In genomic region chr6:148697895-148698440, GRCh38 we compare ENCODE assay signal across 25 cellular contexts. TPM values are rescaled to one million over a fixed set of nuclear protein-coding genes. Genes with fewer than 3 reads are reported as not detected.
DNase-seq lines count a peak whose midpoint lies in the region; ATAC-seq and TF ChIP-seq lines count a peak whose summit lies in the region.
"Had no signal": no experiment of that assay in that cellular context is flagged by ENCODE, and none has a peak within 500 bp of the region (broad histone marks: within the 10 kb centered on the region; RNA-seq: fewer than 3 reads in every experiment).

No MANE protein-coding gene starts in this region.

- H3K27me3 Mint-ChIP-seq in stimulated activated naive CD8-positive, alpha-beta T cell treated with anti-CD3 and anti-CD28 coated beads, Interleukin-15, amount 100 ng/mL, for 72 hours: no peaks in the 10 kb centered on the region
- no peaks in the 10 kb centered on the region for H3K27me3 Mint-ChIP-seq in activated CD8-positive, alpha-beta T cell treated with anti-CD3 and anti-CD28 coated beads, Interleukin-2, amount 10 ng/mL, durations not matched to agents 7 days and 5 days (ENCODE audit: low read depth)
- H3K27me3 Mint-ChIP-seq: CD4-positive, alpha-beta memory T cell; CD4-positive, CD25-positive, alpha-beta regulatory T cell had no signal

- peaks cover 12% of the 10 kb centered on the region for H3K4me1 ChIP-seq in foreskin keratinocyte
- H3K4me1 ChIP-seq in testis: peaks cover 4% of the 10 kb centered on the region
- H3K4me1 ChIP-seq: BE2C had no signal

- no peak overlapping the region for H3K4me3 Mint-ChIP-seq in stimulated activated naive CD8-positive, alpha-beta T cell treated with anti-CD3 and anti-CD28 coated beads, Interleukin-15, amount 100 ng/mL, for 72 hours
- H3K4me3 Mint-ChIP-seq in activated CD8-positive, alpha-beta T cell treated with anti-CD3 and anti-CD28 coated beads, Interleukin-2, amount 10 ng/mL, durations not matched to agents 7 days and 5 days: no peak overlapping the region
- H3K4me3 Mint-ChIP-seq: CD14-positive monocyte; CD4-positive, alpha-beta memory T cell had no signal

- no peak overlapping the region for H3K27ac Mint-ChIP-seq in stimulated activated naive CD8-positive, alpha-beta T cell treated with anti-CD3 and anti-CD28 coated beads, Interleukin-15, amount 100 ng/mL, for 72 hours
- H3K27ac Mint-ChIP-seq in activated CD8-positive, alpha-beta T cell treated with anti-CD3 and anti-CD28 coated beads, Interleukin-2, amount 10 ng/mL, durations not matched to agents 7 days and 5 days: no peak overlapping the region
- H3K27ac Mint-ChIP-seq: CD4-positive, alpha-beta memory T cell; CD4-positive, CD25-positive, alpha-beta regulatory T cell had no signal

- H3K27me3 ChIP-seq in foreskin keratinocyte: no peaks in the 10 kb centered on the region
- no peaks in the 10 kb centered on the region for H3K27me3 ChIP-seq in testis
- H3K27me3 ChIP-seq: BE2C, BLaER1 had no signal

- H3K27ac ChIP-seq in foreskin keratinocyte: no peak overlapping the region
- H3K27ac ChIP-seq in testis: no peak overlapping the region
- H3K27ac ChIP-seq: BLaER1 had no signal

- no peak for TF ChIP-seq CTCF in foreskin keratinocyte (conservative IDR thresholded peaks at IDR 0.05)
- TF ChIP-seq CTCF in testis (IDR thresholded peaks at IDR 0.05): no peak

- WGBS in testis, 2 donors: 61 to 80% methylated on average over 15 to 23 of the region's 26 CpGs

- H3K9me3 Mint-ChIP-seq in stimulated activated naive CD8-positive, alpha-beta T cell treated with anti-CD3 and anti-CD28 coated beads, Interleukin-15, amount 100 ng/mL, for 72 hours: peaks cover 0 to 6% of the 10 kb centered on the region in 2 donors
- peaks cover 8% of the 10 kb centered on the region for H3K9me3 Mint-ChIP-seq in activated CD8-positive, alpha-beta T cell treated with anti-CD3 and anti-CD28 coated beads, Interleukin-2, amount 10 ng/mL, durations not matched to agents 7 days and 5 days (ENCODE audit: insufficient read depth)

- peak overlapping the region; percentile 0 to 15 for H3K4me3 ChIP-seq in testis
- H3K4me3 ChIP-seq: BLaER1, GM12878 had no signal

- H3K36me3 ChIP-seq in testis (ENCODE audit: low read depth, missing control alignments): no peaks in the 10 kb centered on the region
- H3K36me3 ChIP-seq: BE2C, BLaER1 had no signal

- peak; percentile 17 for ATAC-seq in stimulated activated naive CD8-positive, alpha-beta T cell treated with anti-CD3 and anti-CD28 coated beads, Interleukin-15, amount 100 ng/mL, for 72 hours
- no peak for ATAC-seq in stimulated activated naive CD8-positive, alpha-beta T cell treated with anti-CD3 and anti-CD28 coated beads, Interleukin-15, Interleukin-2, amounts not matched to agents 100 U/mL and 50 U/mL, for 24 hours
- ATAC-seq in foreskin keratinocyte: peak; percentile 29
- no peak for ATAC-seq in activated CD8-positive, alpha-beta T cell treated with anti-CD3 and anti-CD28 coated beads, Interleukin-2, amount 10 ng/mL, durations not matched to agents 7 days and 5 days
- ATAC-seq: GM12878 had no signal

- no peaks in the 10 kb centered on the region for H3K36me3 Mint-ChIP-seq in activated CD8-positive, alpha-beta T cell treated with anti-CD3 and anti-CD28 coated beads, Interleukin-2, amount 10 ng/mL, durations not matched to agents 7 days and 5 days (ENCODE audit: low read depth)
- H3K36me3 Mint-ChIP-seq: CD4-positive, CD25-positive, alpha-beta regulatory T cell had no signal

- H3K4me1 Mint-ChIP-seq in stimulated activated naive CD8-positive, alpha-beta T cell treated with anti-CD3 and anti-CD28 coated beads, Interleukin-15, amount 100 ng/mL, for 72 hours: peaks cover 9% of the 10 kb centered on the region
- H3K4me1 Mint-ChIP-seq in activated CD8-positive, alpha-beta T cell treated with anti-CD3 and anti-CD28 coated beads, Interleukin-2, amount 10 ng/mL, durations not matched to agents 7 days and 5 days (ENCODE audit: low read depth): peaks cover 10% of the 10 kb centered on the region

- DNase-seq in stimulated activated naive CD8-positive, alpha-beta T cell treated with anti-CD3 and anti-CD28 coated beads, Interleukin-15, amount 100 ng/mL, for 72 hours: no peak
- no peak for DNase-seq in stimulated activated naive CD8-positive, alpha-beta T cell treated with anti-CD3 and anti-CD28 coated beads, Interleukin-15, Interleukin-2, amounts not matched to agents 100 U/mL and 50 U/mL, for 24 hours
- DNase-seq in foreskin keratinocyte (no peak), testis (no peak), iPS-NIHi7 (ENCODE audit: extremely low spot score) (no peak)
- no peak for DNase-seq in activated CD8-positive, alpha-beta T cell treated with anti-CD3 and anti-CD28 coated beads, Interleukin-2, amount 10 ng/mL, durations not matched to agents 7 days and 5 days
- DNase-seq: 8988T; ACHN; BE2C; C1 segment of cervical spinal cord; CD4-positive, alpha-beta memory T cell; CD4-positive, CD25-positive, alpha-beta regulatory T cell; CD8-positive, alpha-beta memory T cell; COR-L47; DMS 273 treated with DMSO at 0.1 percent for 48 hours; DMS153; DMS53; DMS79; DND-41; EL; GDM1 had no signal

- TF ChIP-seq POLR2A in testis (IDR thresholded peaks at IDR 0.05): no peak

- H3K9me3 ChIP-seq in testis: no peaks in the 10 kb centered on the region
- H3K9me3 ChIP-seq: BE2C had no signal

- POLR2A ChIA-PET in activated CD8-positive, alpha-beta T cell treated with anti-CD3 and anti-CD28 coated beads, Interleukin-2, amount 10 ng/mL, durations not matched to agents 7 days and 5 days (lab: Charles Lee): interaction anchor here (0.9 kb wide), 1 partner anchor 46 kb away, joined by 4 read pairs; no protein-coding TSS in a partner anchor

- intact Hi-C loops in testis (cut with DNase I; ENCODE audit: low total_unique reads): no loop called here

- CTCF ChIA-PET in activated CD8-positive, alpha-beta T cell treated with anti-CD3 and anti-CD28 coated beads, Interleukin-2, amount 10 ng/mL, durations not matched to agents 7 days and 5 days (lab: Charles Lee): no interaction called here

RNA-seq across cellular contexts. Expression of gene UST, which starts 48.9 kb away (rescaled TPM):
- total RNA-seq in foreskin keratinocyte (11.1 and 13.3 TPM in 2 replicates), testis (10 to 100 TPM; 14.9 to 16.0 TPM)
- polyA plus RNA-seq in foreskin keratinocyte (6.7 and 7.6 TPM in 2 replicates), testis (ENCODE audit: insufficient read depth, low read depth, low replicate concordance) (14.9 TPM)
- under 1 TPM; 0.16 to 0.42 TPM for total RNA-seq in activated CD8-positive, alpha-beta T cell treated with anti-CD3 and anti-CD28 coated beads, Interleukin-2, amount 10 ng/mL, durations not matched to agents 7 days and 5 days
- total RNA-seq: G401 had no signal

Comparison
In these comparisons a context has a peak if more than half of its experiments do, and no peak if none do; other contexts are left out.
1. ATAC-seq: peak in stimulated activated naive CD8-positive, alpha-beta T cell treated with anti-CD3 and anti-CD28 coated beads, Interleukin-15, amount 100 ng/mL, for 72 hours (single experiment) and foreskin keratinocyte (single experiment); none in stimulated activated naive CD8-positive, alpha-beta T cell treated with anti-CD3 and anti-CD28 coated beads, Interleukin-15, Interleukin-2, amounts not matched to agents 100 U/mL and 50 U/mL, for 24 hours (single experiment) and activated CD8-positive, alpha-beta T cell treated with anti-CD3 and anti-CD28 coated beads, Interleukin-2, amount 10 ng/mL, durations not matched to agents 7 days and 5 days (single experiment).